8 cellular contexts compared by ENCODE assay signal in the genomic region with DNA sequence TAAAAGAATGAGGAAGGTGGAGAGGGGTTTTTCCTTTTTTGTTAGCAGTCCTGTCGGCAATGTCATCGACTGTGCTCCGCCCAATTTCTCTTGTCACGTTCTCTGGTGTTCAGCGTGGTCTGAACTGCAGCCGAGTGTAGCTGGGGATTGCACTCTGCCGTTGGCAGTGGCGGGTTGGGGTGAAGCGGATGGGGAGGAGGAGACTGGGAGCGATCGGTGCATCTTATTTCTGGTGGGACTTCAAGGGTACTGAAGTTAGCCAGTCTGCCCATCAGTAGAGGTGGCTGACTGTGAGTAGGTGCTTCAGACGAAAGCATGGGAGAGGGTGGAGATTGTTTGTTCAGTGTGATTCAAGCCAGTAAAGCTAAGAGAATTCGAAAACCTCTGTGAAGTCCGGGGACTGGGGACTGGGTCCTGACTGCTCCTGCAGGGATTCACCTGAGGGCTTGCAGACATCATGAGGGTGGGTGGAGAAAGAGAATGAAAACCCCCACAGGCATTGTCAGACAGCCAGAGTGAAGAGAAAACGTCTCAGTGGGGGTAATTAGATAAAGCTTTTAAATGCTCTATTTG. TPM values are rescaled to one million over a fixed set of nuclear protein-coding genes. Genes with fewer than 3 reads are reported as not detected.
DNase-seq lines count a peak whose midpoint lies in the region; ATAC-seq and TF ChIP-seq lines count a peak whose summit lies in the region.

No MANE protein-coding gene starts in this region.

- peak overlapping the region; percentile 2 for H3K27ac ChIP-seq in lower lobe of right lung

- peak overlapping the region; percentile 13 for H3K4me3 ChIP-seq in lower lobe of right lung
- H3K4me3 ChIP-seq in H7 (ENCODE audit: insufficient read depth, low read depth, low read length) = no peak overlapping the region

- peak overlapping the region; percentile 67 for H3K27ac Mint-ChIP-seq in activated naive CD8-positive, alpha-beta T cell treated with anti-CD3 and anti-CD28 coated beads, Interleukin-2, amount 50 U/mL, for 24 hours

- H3K9me3 Mint-ChIP-seq in activated naive CD8-positive, alpha-beta T cell treated with anti-CD3 and anti-CD28 coated beads, Interleukin-2, amount 50 U/mL, for 24 hours = no peaks in the 10 kb centered on the region

- H3K27me3 Mint-ChIP-seq in activated naive CD8-positive, alpha-beta T cell treated with anti-CD3 and anti-CD28 coated beads, Interleukin-2, amount 50 U/mL, for 24 hours = no peaks in the 10 kb centered on the region

- H3K27me3 ChIP-seq in lower lobe of right lung (ENCODE audit: low read depth) = no peaks in the 10 kb centered on the region
- H3K27me3 ChIP-seq in H7 (ENCODE audit: control insufficient read depth, insufficient read depth, low read length) = peaks cover 2% of the 10 kb centered on the region; the same call in 1 of the 2 replicates

- H3K4me1 ChIP-seq in lower lobe of right lung = peaks cover 68% of the 10 kb centered on the region

- peaks cover 4% of the 10 kb centered on the region for H3K36me3 Mint-ChIP-seq in activated naive CD8-positive, alpha-beta T cell treated with anti-CD3 and anti-CD28 coated beads, Interleukin-2, amount 50 U/mL, for 24 hours (ENCODE audit: low read depth)

- DNase-seq in Right ventricle myocardium inferior (ENCODE audit: missing footprints) (peak; percentile 72), cardiac septum (ENCODE audit: low spot score) (no peak), NOMO-1 treated with dmso at 0.1 percent for 144 hours (lab: John Stamatoyannopoulos, UW; ENCODE audit: unreplicated experiment) (peak; percentile 35), lower lobe of right lung (no peak), H7 (no peak), NAMALWA (ENCODE audit: low spot score) (no peak)
- peak; percentile 44 for DNase-seq in activated naive CD8-positive, alpha-beta T cell treated with anti-CD3 and anti-CD28 coated beads, Interleukin-2, amount 50 U/mL, for 24 hours

- ATAC-seq in Right ventricle myocardium inferior (peak; percentile 12), lower lobe of right lung (peak; percentile 18 to 58), GM19463 (IDR thresholded peaks at IDR 0.05; ENCODE audit: unreplicated experiment) (no peak)
- ATAC-seq in activated naive CD8-positive, alpha-beta T cell treated with anti-CD3 and anti-CD28 coated beads, Interleukin-2, amount 50 U/mL, for 24 hours = peak; percentile 23

- intact Hi-C loops in Right ventricle myocardium inferior (cut with DNase I) = no loop called here
- intact Hi-C loops in cardiac septum (cut with DNase I) = loop anchor here (10.0 kb wide), 1 partner anchor 388 kb away; no protein-coding TSS in a partner anchor
- intact Hi-C loops in lower lobe of right lung (cut with DNase I) = no loop called here

- no peaks in the 10 kb centered on the region for H3K9me3 ChIP-seq in lower lobe of right lung

- H3K36me3 ChIP-seq in lower lobe of right lung = no peaks in the 10 kb centered on the region
- H3K36me3 ChIP-seq in H7 (replicated peaks; ENCODE audit: control insufficient read depth, insufficient read depth, low read length) = no peaks in the 10 kb centered on the region

- TF ChIP-seq CTCF in lower lobe of right lung (IDR thresholded peaks at IDR 0.05) = no peak

- peak overlapping the region; percentile 71 for H3K4me3 Mint-ChIP-seq in activated naive CD8-positive, alpha-beta T cell treated with anti-CD3 and anti-CD28 coated beads, Interleukin-2, amount 50 U/mL, for 24 hours

- peaks cover 76% of the 10 kb centered on the region for H3K4me1 Mint-ChIP-seq in activated naive CD8-positive, alpha-beta T cell treated with anti-CD3 and anti-CD28 coated beads, Interleukin-2, amount 50 U/mL, for 24 hours

RNA-seq across cellular contexts. Expression of a gene that starts 5.1 kb away (rescaled TPM):
- total RNA-seq in Right ventricle myocardium inferior = 34.2 TPM
- 27.8 TPM for total RNA-seq in cardiac septum
- total RNA-seq in lower lobe of right lung = 62.8 TPM
- 24.2 and 31.9 TPM in 2 replicates for total RNA-seq in H7 (2014; rRNA removed; shearing (Covaris generic))

Comparison
In these comparisons a context has a peak if more than half of its experiments do, and no peak if none do; other contexts are left out.
1. DNase-seq: peak in Right ventricle myocardium inferior (single experiment), NOMO-1 treated with dmso at 0.1 percent for 144 hours (single experiment) and activated naive CD8-positive, alpha-beta T cell treated with anti-CD3 and anti-CD28 coated beads, Interleukin-2, amount 50 U/mL, for 24 hours (single experiment); none in cardiac septum (single experiment), lower lobe of right lung (single experiment), H7 (single experiment) and NAMALWA (single experiment).